ENCODE assay signal across 9 cellular contexts in genomic region chr4:53702334-53703266, GRCh38.
DNase-seq lines count a peak whose midpoint lies in the region; TF ChIP-seq lines count a peak whose summit lies in the region.
"Had no signal": no experiment of that assay in that cellular context is flagged by ENCODE, and none has a peak within 500 bp of the region (broad histone marks: within the 10 kb centered on the region; RNA-seq: fewer than 3 reads in every experiment).

No MANE protein-coding gene starts in this region.

- H3K36me3 ChIP-seq in HEK293 (ENCODE audit: control insufficient read depth in 2 of 2, insufficient read depth in 1 of 2, low read length in 2 of 2): no peaks in the 10 kb centered on the region
- H3K36me3 ChIP-seq: HAP-1 had no signal

- peaks cover 11% of the 10 kb centered on the region for H3K4me1 ChIP-seq in HEK293 (ENCODE audit: control insufficient read depth, insufficient read depth, low read length)

- peak overlapping the region; percentile 66 for H3K27ac ChIP-seq in HEK293 (ENCODE audit: extremely low read depth, low read depth, low read length)

- in situ Hi-C loops in SK-MEL-5 (cut with HindIII; ENCODE audit: low pct_unique_long_range_greater_than_20kb, low sequenced_read_pairs): no loop called here

- DNase-seq in activated gamma-delta T cell treated with Interleukin-2 at 50 U/mL for 16 hours: peak; percentile 4
- no peak for DNase-seq in activated gamma-delta T cell (lab: John Stamatoyannopoulos, UW)
- DNase-seq in M059J (ENCODE audit: low read depth): peak; percentile 88
- DNase-seq in SK-MEL-5 (ENCODE audit: low read depth, low spot score): peak; percentile 92
- DNase-seq in epithelial cell of esophagus (ENCODE audit: low read depth): peak; percentile 60
- DNase-seq in mucosa of gallbladder (ENCODE audit: low spot score): peak; percentile 82
- peak; percentile 83 for DNase-seq in ureter (ENCODE audit: low spot score)

- H3K4me3 ChIP-seq in HEK293 (ENCODE audit: low read depth, low read length) (peak overlapping the region; percentile 23), epithelial cell of esophagus (ENCODE audit: low read length) (no peak overlapping the region)
- H3K4me3 ChIP-seq: HAP-1 had no signal

- no peak for TF ChIP-seq CTCF in HEK293 (tag by site-specific recombination; IDR thresholded peaks at IDR 0.05)
- TF ChIP-seq CTCF in epithelial cell of esophagus (IDR thresholded peaks at IDR 0.05; ENCODE audit: insufficient read depth, low read depth, low read length, missing control alignments): no peak

- no peaks in the 10 kb centered on the region for H3K9me3 ChIP-seq in HEK293 (ENCODE audit: control insufficient read depth, insufficient read depth, low read depth, low read length)
- H3K9me3 ChIP-seq: HAP-1 had no signal

- CTCF ChIA-PET in HEK293 (lab: Yijun Ruan, JAX): interaction anchor here (0.7 to 1.7 kb wide), 8 partner anchors 9 to 687 kb away, joined by 3 to 6 read pairs (median 4); no protein-coding TSS in a partner anchor

- POLR2A ChIA-PET in HEK293 (lab: Yijun Ruan, JAX): interaction anchor here (1.7 kb wide), 1 partner anchor 18 kb away, joined by 4 read pairs; no protein-coding TSS in a partner anchor

TF ChIP-seq in HEK293, 187 proteins besides CTCF, POLR2A, EP300 and RAD21 (continues in another document):
- no peak for TF ChIP-seq SCRT2 (tag by site-specific recombination; IDR thresholded peaks at IDR 0.05)
- TF ChIP-seq GLIS1 (tag by site-specific recombination; IDR thresholded peaks at IDR 0.05): peak; percentile 76
- peak; percentile 48; the same call in 1 of the 2 replicates for TF ChIP-seq WT1 (tag by site-specific recombination; IDR thresholded peaks at IDR 0.05)
- no peak for TF ChIP-seq ZBTB6 (tag by site-specific recombination; IDR thresholded peaks at IDR 0.05)
- 0 out of 2 replicates have a peak, but pooled peaks have one; percentile 38 for TF ChIP-seq ZNF596 (tag by site-specific recombination; IDR thresholded peaks at IDR 0.05)
- 0 out of 2 replicates have a peak, but pooled peaks have one; percentile 70 for TF ChIP-seq TRIM28 (IDR thresholded peaks at IDR 0.05; ENCODE audit: borderline replicate concordance, low read length)
- TF ChIP-seq YY1 (tag by site-specific recombination; IDR thresholded peaks at IDR 0.05): peak; percentile 39; the same call in 1 of the 2 replicates
- peak; percentile 39; the same call in 1 of the 2 replicates for TF ChIP-seq KLF9 (tag by site-specific recombination; IDR thresholded peaks at IDR 0.05; ENCODE audit: low read depth)
- peak; percentile 62; the same call in 1 of the 2 replicates for TF ChIP-seq ZNF692 (tag by site-specific recombination; IDR thresholded peaks at IDR 0.05)
- TF ChIP-seq ZNF561 (tag by site-specific recombination; IDR thresholded peaks at IDR 0.05; ENCODE audit: borderline replicate concordance): peak; percentile 49; the same call in 1 of the 2 replicates
- peak; percentile 62 for TF ChIP-seq PATZ1 (tag by site-specific recombination; IDR thresholded peaks at IDR 0.05)
- TF ChIP-seq REST (tag by site-specific recombination; IDR thresholded peaks at IDR 0.05): no peak
- TF ChIP-seq ZNF24 (tag by site-specific recombination; IDR thresholded peaks at IDR 0.05): no peak; the same call in 1 of the 2 replicates
- TF ChIP-seq ZNF530 (tag by site-specific recombination; IDR thresholded peaks at IDR 0.05; ENCODE audit: low read depth): 0 out of 2 replicates have a peak, but pooled peaks have one; percentile 27
- peak; percentile 83 for TF ChIP-seq FEZF1 (tag by site-specific recombination; IDR thresholded peaks at IDR 0.05)
- TF ChIP-seq ZNF423 (tag by site-specific recombination; IDR thresholded peaks at IDR 0.05): peak; percentile 1; the same call in 1 of the 2 replicates
- TF ChIP-seq ZNF660 (tag by site-specific recombination; IDR thresholded peaks at IDR 0.05): peak; percentile 35; the same call in 1 of the 2 replicates
- peak; percentile 28; the same call in 1 of the 2 replicates for TF ChIP-seq ZNF600 (tag by site-specific recombination; IDR thresholded peaks at IDR 0.05)
- peak; percentile 71 for TF ChIP-seq ZSCAN30 (tag by site-specific recombination; IDR thresholded peaks at IDR 0.05)
- 0 out of 2 replicates have a peak, but pooled peaks have one; percentile 51 for TF ChIP-seq MZF1 (tag by site-specific recombination; IDR thresholded peaks at IDR 0.05; ENCODE audit: borderline replicate concordance)
- TF ChIP-seq KLF17 (tag by site-specific recombination; IDR thresholded peaks at IDR 0.05): no peak
- TF ChIP-seq ZNF791 (tag by site-specific recombination; IDR thresholded peaks at IDR 0.05): no peak
- TF ChIP-seq KLF1 (tag by site-specific recombination; IDR thresholded peaks at IDR 0.05): peak; percentile 55
- no peak for TF ChIP-seq BCL11A (tag by site-specific recombination; IDR thresholded peaks at IDR 0.05; ENCODE audit: low read depth)
- TF ChIP-seq TCF7L2 (IDR thresholded peaks at IDR 0.05; ENCODE audit: borderline replicate concordance, low read depth, low read length): peak; percentile 72
- TF ChIP-seq ZNF341 (tag by site-specific recombination; IDR thresholded peaks at IDR 0.05; ENCODE audit: low read depth): peak; percentile 43; the same call in 1 of the 2 replicates
